15 cellular contexts compared by ENCODE assay signal in genomic region chr2:60380411-60380810, GRCh38.
A peak's percentile ranks its signal among the peaks of the same experiment; 100 is the strongest.
DNase-seq lines count a peak whose midpoint lies in the region; ATAC-seq, FAIRE-seq and TF ChIP-seq lines count a peak whose summit lies in the region.
"Had no signal": no experiment of that assay in that cellular context is flagged by ENCODE, and none has a peak within 500 bp of the region (broad histone marks: within the 10 kb centered on the region; RNA-seq: fewer than 3 reads in every experiment).

No MANE protein-coding gene starts in this region.

- no peak overlapping the region for H3K4me3 ChIP-seq in mucosa of descending colon

- peak overlapping the region; percentile 78 for H3K27ac Mint-ChIP-seq in activated B cell treated with CpG ODN at 0.5 μM for 24 hours
- peak overlapping the region; percentile 66 for H3K27ac Mint-ChIP-seq in stimulated activated memory B cell treated with anti-CD40 and anti-IgM and Interleukin-4, amounts not matched to agents 10 μg/mL and 1 μg/mL and 100 μg/mL, for 72 hours
- H3K27ac Mint-ChIP-seq: CD4-positive, CD25-positive, alpha-beta regulatory T cell; CD8-positive, alpha-beta memory T cell; H9 had no signal

- peaks cover 14% of the 10 kb centered on the region for H3K36me3 Mint-ChIP-seq in activated B cell treated with CpG ODN at 0.5 μM for 24 hours (ENCODE audit: low read depth)
- no peaks in the 10 kb centered on the region for H3K36me3 Mint-ChIP-seq in stimulated activated memory B cell treated with anti-CD40 and anti-IgM and Interleukin-4, amounts not matched to agents 10 μg/mL and 1 μg/mL and 100 μg/mL, for 72 hours
- H3K36me3 Mint-ChIP-seq: CD4-positive, CD25-positive, alpha-beta regulatory T cell; CD8-positive, alpha-beta memory T cell had no signal

- no peaks in the 10 kb centered on the region for H3K4me1 ChIP-seq in mucosa of descending colon (ENCODE audit: low read depth)
- H3K4me1 ChIP-seq: BE2C had no signal

- FAIRE-seq in GM12891 (lab: Jason Lieb, UNC), result peak; percentile 47
- FAIRE-seq: G401.6, H1 had no signal

- intact Hi-C loops in activated B cell treated with CpG ODN at 0.5 μM for 24 hours (cut with micrococcal nuclease) (no loop called here), mucosa of descending colon (cut with DNase I, micrococcal nuclease) (no loop called here)

- ATAC-seq in activated B cell treated with CpG ODN at 0.5 μM for 24 hours (ENCODE audit: low read depth), result no peak
- peak; percentile 55 for ATAC-seq in mucosa of descending colon
- no peak for ATAC-seq in stimulated activated memory B cell treated with anti-CD40 and anti-IgM and Interleukin-4, amounts not matched to agents 10 μg/mL and 1 μg/mL and 100 μg/mL, for 72 hours
- ATAC-seq in HG03442 (IDR thresholded peaks at IDR 0.05; ENCODE audit: unreplicated experiment), result no peak

- H3K9me3 Mint-ChIP-seq in activated B cell treated with CpG ODN at 0.5 μM for 24 hours, result no peaks in the 10 kb centered on the region
- peaks cover 3% of the 10 kb centered on the region for H3K9me3 Mint-ChIP-seq in stimulated activated memory B cell treated with anti-CD40 and anti-IgM and Interleukin-4, amounts not matched to agents 10 μg/mL and 1 μg/mL and 100 μg/mL, for 72 hours
- H3K9me3 Mint-ChIP-seq: H9 had no signal

- POLR2A ChIA-PET in activated B cell treated with CpG ODN at 0.5 μM for 24 hours (lab: Charles Lee), result interaction anchor here (0.9 to 1.3 kb wide), 3 partner anchors 27 to 170 kb away, joined by 3 to 4 read pairs (median 3); no protein-coding TSS in a partner anchor

- CTCF ChIA-PET in activated B cell treated with CpG ODN at 0.5 μM for 24 hours (lab: Charles Lee), result no interaction called here

- no peaks in the 10 kb centered on the region for H3K36me3 ChIP-seq in mucosa of descending colon (ENCODE audit: low read depth)
- H3K36me3 ChIP-seq: BE2C had no signal

- DNase-seq in GM12891 (ENCODE audit: insufficient read length, low spot score) (no peak), activated B cell treated with CpG ODN at 0.5 μM for 24 hours (no peak), mucosa of descending colon (no peak), DMS 273 treated with DMSO at 0.1 percent for 48 hours (lab: John Stamatoyannopoulos, UW) (no peak), globus pallidus (ENCODE audit: low spot score) (no peak)
- DNase-seq: BE2C; C1 segment of cervical spinal cord; CD4-positive, CD25-positive, alpha-beta regulatory T cell; CD8-positive, alpha-beta memory T cell; COR-L47; H9 had no signal

- no peak overlapping the region for H3K4me3 Mint-ChIP-seq in activated B cell treated with CpG ODN at 0.5 μM for 24 hours
- H3K4me3 Mint-ChIP-seq in stimulated activated memory B cell treated with anti-CD40 and anti-IgM and Interleukin-4, amounts not matched to agents 10 μg/mL and 1 μg/mL and 100 μg/mL, for 72 hours, result no peak overlapping the region
- H3K4me3 Mint-ChIP-seq: CD4-positive, CD25-positive, alpha-beta regulatory T cell; CD8-positive, alpha-beta memory T cell; H9 had no signal

- TF ChIP-seq CTCF in activated B cell treated with CpG ODN at 0.5 μM for 24 hours (IDR thresholded peaks at IDR 0.05), result no peak
- TF ChIP-seq CTCF in mucosa of descending colon (IDR thresholded peaks at IDR 0.05), result no peak

- no peaks in the 10 kb centered on the region for H3K9me3 ChIP-seq in mucosa of descending colon
- H3K9me3 ChIP-seq: BE2C had no signal

- TF ChIP-seq POLR2A in GM12891 (IDR thresholded peaks at IDR 0.05; ENCODE audit: low read depth, low read length), result no peak

- peaks cover 55% of the 10 kb centered on the region for H3K4me1 Mint-ChIP-seq in activated B cell treated with CpG ODN at 0.5 μM for 24 hours
- H3K4me1 Mint-ChIP-seq in stimulated activated memory B cell treated with anti-CD40 and anti-IgM and Interleukin-4, amounts not matched to agents 10 μg/mL and 1 μg/mL and 100 μg/mL, for 72 hours, result peaks cover 32% of the 10 kb centered on the region
- H3K4me1 Mint-ChIP-seq: CD8-positive, alpha-beta memory T cell had no signal

- H3K27me3 Mint-ChIP-seq in activated B cell treated with CpG ODN at 0.5 μM for 24 hours, result no peaks in the 10 kb centered on the region
- H3K27me3 Mint-ChIP-seq in stimulated activated memory B cell treated with anti-CD40 and anti-IgM and Interleukin-4, amounts not matched to agents 10 μg/mL and 1 μg/mL and 100 μg/mL, for 72 hours, result no peaks in the 10 kb centered on the region
- H3K27me3 Mint-ChIP-seq: CD4-positive, CD25-positive, alpha-beta regulatory T cell had no signal

TF ChIP-seq in GM12891, 5 proteins besides CTCF, POLR2A, EP300 and RAD21:
- TF ChIP-seq SPI1 (IDR thresholded peaks at IDR 0.05; ENCODE audit: low read depth, low read length) (no peak), POLR2AphosphoS5 (IDR thresholded peaks at IDR 0.05; ENCODE audit: low read depth, low read length) (no peak)
